ENCODE assay signal across 8 cellular contexts in genomic region chr11:13772223-13773046, GRCh38.
DNase-seq lines count a peak whose midpoint lies in the region; ATAC-seq, FAIRE-seq and TF ChIP-seq lines count a peak whose summit lies in the region.

No MANE protein-coding gene starts in this region.

- no peak for TF ChIP-seq EP300 in esophagus muscularis mucosa (IDR thresholded peaks at IDR 0.05)

- DNase-seq in activated T-cell treated with anti-CD3 and anti-CD28 coated beads for 4 hours (peak; percentile 25), NCI-H1105 treated with DMSO at 0.1 percent for 48 hours (lab: John Stamatoyannopoulos, UW) (peak; percentile 98), SK-MEL-5 (ENCODE audit: low read depth, low spot score) (peak; percentile 79), esophagus muscularis mucosa (ENCODE audit: extremely low spot score) (no peak), pancreas (peak in 3 of 6 donors; percentile 12 to 39 (median 27)), NK-92 (lab: John Stamatoyannopoulos, UW; ENCODE audit: unreplicated experiment) (no peak)
- no peak for DNase-seq in activated T-cell treated with anti-CD3 and anti-CD28 coated beads, Interleukin-2, amount 50 U/mL, for 48 hours

- H3K9me3 ChIP-seq in esophagus muscularis mucosa (no peaks in the 10 kb centered on the region), pancreas (no peaks in the 10 kb centered on the region)

- H3K27ac ChIP-seq in esophagus muscularis mucosa (replicated peaks in 1 of 4) (no peak overlapping the region), pancreas (no peak overlapping the region)

- H3K27me3 ChIP-seq in esophagus muscularis mucosa (peaks cover 0 to 21% (median 0%) of the 10 kb centered on the region in 4 donors), pancreas (no peaks in the 10 kb centered on the region)

- FAIRE-seq in pancreas (lab: Jason Lieb, UNC): no peak

- 40% methylated on average over 5 of the region's 5 CpGs for WGBS in esophagus muscularis mucosa
- 18 to 22% methylated on average over 5 of the region's 5 CpGs for WGBS in pancreas, 2 donors

- peak; percentile 64 for ATAC-seq in GM21528 (IDR thresholded peaks at IDR 0.05; ENCODE audit: low FRiP score, unreplicated experiment)
- peak; percentile 80 to 96 (median 91) for ATAC-seq in pancreas

- TF ChIP-seq CTCF in esophagus muscularis mucosa (IDR thresholded peaks at IDR 0.05): peak in 2 of 3 experiments; percentile 18 to 28
- peak in 1 of 4 donors; percentile 19 for TF ChIP-seq CTCF in pancreas (IDR thresholded peaks at IDR 0.05)

- H3K4me3 ChIP-seq in esophagus muscularis mucosa: no peak overlapping the region
- H3K4me3 ChIP-seq in pancreas: no peak overlapping the region

- H3K36me3 ChIP-seq in esophagus muscularis mucosa (no peaks in the 10 kb centered on the region), pancreas (no peaks in the 10 kb centered on the region)

- no peak for TF ChIP-seq POLR2A in esophagus muscularis mucosa (IDR thresholded peaks at IDR 0.05; ENCODE audit: low read depth)

- intact Hi-C loops in esophagus muscularis mucosa (cut with DNase I): loop anchor here (5.0 kb wide), 1 partner anchor 475 kb away; no protein-coding TSS in a partner anchor
- intact Hi-C loops in pancreas (cut with DNase I): loop anchor here in 2 of 3 donors (5.0 to 10.0 kb wide), 2 partner anchors 472 to 475 kb away; no protein-coding TSS in a partner anchor

- H3K4me1 ChIP-seq in esophagus muscularis mucosa (no peaks in the 10 kb centered on the region), pancreas (no peaks in the 10 kb centered on the region)

- in situ Hi-C loops in SK-MEL-5 (cut with HindIII; ENCODE audit: low pct_unique_long_range_greater_than_20kb, low sequenced_read_pairs): no loop called here

Comparison
In these comparisons a context has a peak if more than half of its experiments do, and no peak if none do; other contexts are left out.
1. DNase-seq: peak in activated T-cell treated with anti-CD3 and anti-CD28 coated beads for 4 hours (single experiment), NCI-H1105 treated with DMSO at 0.1 percent for 48 hours (single experiment) and SK-MEL-5 (single experiment); none in activated T-cell treated with anti-CD3 and anti-CD28 coated beads, Interleukin-2, amount 50 U/mL, for 48 hours (0 of 2), esophagus muscularis mucosa (single experiment) and NK-92 (single experiment).